In genomic region chr4:11700751-11701226, GRCh38 we compare ENCODE assay signal across 21 cellular contexts.
A peak's percentile ranks its signal among the peaks of the same experiment; 100 is the strongest.
DNase-seq lines count a peak whose midpoint lies in the region; ATAC-seq and TF ChIP-seq lines count a peak whose summit lies in the region.
"Had no signal": no experiment of that assay in that cellular context is flagged by ENCODE, and none has a peak within 500 bp of the region (broad histone marks: within the 10 kb centered on the region; RNA-seq: fewer than 3 reads in every experiment).

No MANE protein-coding gene starts in this region.

- H3K4me1 ChIP-seq in trophoblast cell (ENCODE audit: control insufficient read depth in 1 of 2, insufficient read depth in 2 of 2, low read length in 2 of 2), result no peaks in the 10 kb centered on the region
- H3K4me1 ChIP-seq: HAP-1, lower lobe of right lung, SJCRH30 had no signal

- no peaks in the 10 kb centered on the region for H3K79me2 ChIP-seq in trophoblast cell (ENCODE audit: control insufficient read depth, insufficient read depth, low read length, poor library complexity)

- no peak overlapping the region for H3K9ac ChIP-seq in trophoblast cell (ENCODE audit: low read length)

- intact Hi-C loops in left ventricle myocardium superior (cut with micrococcal nuclease), result no loop called here

- H3K18ac ChIP-seq in trophoblast cell (ENCODE audit: low read length), result no peak overlapping the region

- TF ChIP-seq CTCF in fibroblast of mammary gland (conservative IDR thresholded peaks at IDR 0.05; ENCODE audit: control insufficient read depth, insufficient read depth, low read depth, low read length), result no peak

- no peak overlapping the region for H2BK12ac ChIP-seq in trophoblast cell (ENCODE audit: low read length)

- H3K27ac ChIP-seq in trophoblast cell (ENCODE audit: low read depth, low read length), result no peak overlapping the region
- H3K27ac ChIP-seq: HL-60, lower lobe of right lung, SJCRH30 had no signal

- H3K27me3 ChIP-seq in trophoblast cell (ENCODE audit: insufficient read depth, low read length), result no peaks in the 10 kb centered on the region

- H2BK5ac ChIP-seq in trophoblast cell (ENCODE audit: low read depth, low read length, poor library complexity), result no peak overlapping the region

- WGBS in trophoblast cell (ENCODE audit: extremely low coverage, insufficient coverage, insufficient read length), result no CpG with 5 or more reads among the region's 3 CpGs

- no peak overlapping the region for H2AFZ ChIP-seq in trophoblast cell (ENCODE audit: insufficient read depth, low read length, poor library complexity)

- no peak overlapping the region for H3K4me2 ChIP-seq in trophoblast cell (ENCODE audit: low read length)

- H4K91ac ChIP-seq in trophoblast cell (ENCODE audit: low read depth, low read length), result no peak overlapping the region

- ATAC-seq in left ventricle myocardium superior, result no peak
- no peak for ATAC-seq in GM21619 (IDR thresholded peaks at IDR 0.05; ENCODE audit: unreplicated experiment)
- ATAC-seq: activated naive CD8-positive, alpha-beta T cell treated with anti-CD3 and anti-CD28 coated beads, Interleukin-2, amount 50 U/mL, for 24 hours; K562; lower lobe of right lung had no signal

- H3K23ac ChIP-seq in trophoblast cell (ENCODE audit: low read length), result no peak overlapping the region

- no peak overlapping the region for H3K4me3 ChIP-seq in fibroblast of mammary gland (ENCODE audit: control insufficient read depth, low read depth, low read length)
- H3K4me3 ChIP-seq in trophoblast cell (ENCODE audit: low read depth, low read length), result no peak overlapping the region
- H3K4me3 ChIP-seq: HAP-1, K562, lower lobe of right lung, SJCRH30 had no signal

- no peak overlapping the region for H2BK120ac ChIP-seq in trophoblast cell (ENCODE audit: insufficient read depth, low read length, poor library complexity)

- H3K9me3 ChIP-seq in trophoblast cell (ENCODE audit: insufficient read depth, low read depth, low read length), result no peaks in the 10 kb centered on the region
- H3K9me3 ChIP-seq: HAP-1, lower lobe of right lung, SJCRH30 had no signal

- H3K36me3 ChIP-seq in trophoblast cell (ENCODE audit: control insufficient read depth in 1 of 2, insufficient read depth in 2 of 2, low read length in 2 of 2), result no peaks in the 10 kb centered on the region
- H3K36me3 ChIP-seq: HAP-1, lower lobe of right lung, SJCRH30 had no signal

- H3K14ac ChIP-seq in trophoblast cell (ENCODE audit: low read length), result no peak overlapping the region

- DNase-seq in HCEC 1CT (peak; percentile 53), T1000 (lab: John Stamatoyannopoulos, UW) (peak; percentile 45), fibroblast of mammary gland (ENCODE audit: low read depth) (peak; percentile 75), trophoblast cell (peak; percentile 89 to 97), SK-N-DZ (ENCODE audit: low spot score) (no peak), left ventricle myocardium superior (no peak)
- no peak for DNase-seq in activated T-cell treated with anti-CD3 and anti-CD28 coated beads, Interleukin-2, amount 50 U/mL, for 48 hours
- DNase-seq: activated naive CD8-positive, alpha-beta T cell treated with anti-CD3 and anti-CD28 coated beads, Interleukin-2, amount 50 U/mL, for 24 hours; EL; lower lobe of right lung; naive B cell; NCI-H1048; NCI-H2107; NCI-H524 treated with DMSO at 0.1 percent for 48 hours; SJCRH30; stimulated activated CD4-positive, alpha-beta T cell treated with anti-CD3 and anti-CD28 coated beads, Interleukin-4, amount 100 ng/mL, for 4 hours; T-helper 9 cell had no signal

- no peak overlapping the region for H3K4ac ChIP-seq in trophoblast cell (ENCODE audit: low read depth, low read length)

- H4K8ac ChIP-seq in trophoblast cell (ENCODE audit: low read depth, low read length), result no peak overlapping the region

- no peak overlapping the region for H4K12ac ChIP-seq in trophoblast cell (ENCODE audit: low read depth, low read length)

- H3K79me1 ChIP-seq in trophoblast cell (ENCODE audit: low read length), result no peaks in the 10 kb centered on the region

- H2AK5ac ChIP-seq in trophoblast cell (ENCODE audit: low read length), result no peak overlapping the region

Comparison
In these comparisons a context has a peak if more than half of its experiments do, and no peak if none do; other contexts are left out.
1. DNase-seq: peak in HCEC 1CT (single experiment), T1000 (single experiment), fibroblast of mammary gland (single experiment) and trophoblast cell (2 of 2); none in activated T-cell treated with anti-CD3 and anti-CD28 coated beads, Interleukin-2, amount 50 U/mL, for 48 hours (0 of 2), SK-N-DZ (single experiment) and left ventricle myocardium superior (single experiment).